Comparison of ENCODE assay signal across 2 cellular contexts in genomic region chr1:119828266-119828665, GRCh38.
TF ChIP-seq lines count a peak whose summit lies in the region.

No MANE protein-coding gene starts in this region.

TF ChIP-seq in IMR-90, 13 proteins besides CTCF, POLR2A, EP300 and RAD21:
- TF ChIP-seq RFX5 (IDR thresholded peaks at IDR 0.05; ENCODE audit: low read depth, low read length) (no peak), USF2 (IDR thresholded peaks at IDR 0.05; ENCODE audit: low read depth, low read length) (no peak), RCOR1 (IDR thresholded peaks at IDR 0.05; ENCODE audit: insufficient replicate concordance, low read length) (no peak), SMC3 (IDR thresholded peaks at IDR 0.05; ENCODE audit: low read depth, low read length) (no peak), BHLHE40 (IDR thresholded peaks at IDR 0.05; ENCODE audit: low read depth, low read length) (no peak)

TF ChIP-seq in SK-N-SH, 30 proteins besides CTCF, POLR2A, EP300 and RAD21:
- no peak for TF ChIP-seq USF2 (IDR thresholded peaks at IDR 0.05; ENCODE audit: borderline replicate concordance, low read depth, low read length)
